25 cellular contexts compared by ENCODE assay signal in genomic region chr3:123100192-123100776, GRCh38.
"Had no signal": no experiment of that assay in that cellular context is flagged by ENCODE, and none has a peak within 500 bp of the region (broad histone marks: within the 10 kb centered on the region; RNA-seq: fewer than 3 reads in every experiment).

No MANE protein-coding gene starts in this region.

- H3K79me2 ChIP-seq: parathyroid adenoma had no signal

- H3K27me3 ChIP-seq: cardiac muscle cell, transverse colon, uterus had no signal

- H3K4me1 ChIP-seq: uterus had no signal

- H2AFZ ChIP-seq: parathyroid adenoma had no signal

- H3K4me1 Mint-ChIP-seq: activated naive CD8-positive, alpha-beta T cell treated with anti-CD3 and anti-CD28 coated beads, Interleukin-2, amount 50 U/mL, for 24 hours had no signal

- H3K9me3 Mint-ChIP-seq: activated naive CD8-positive, alpha-beta T cell treated with anti-CD3 and anti-CD28 coated beads, Interleukin-2, amount 50 U/mL, for 24 hours; activated T-cell treated with anti-CD3 and anti-CD28 coated beads, Interleukin-2, amount 50 U/mL, for 72 hours; nephron progenitor cell; stimulated activated memory B cell treated with anti-CD40 and anti-IgM and Interleukin-4, amounts not matched to agents 10 μg/mL and 1 μg/mL and 100 μg/mL, for 72 hours had no signal

- H3K4me3 ChIP-seq: cardiac muscle cell, transverse colon, uterus had no signal

- H3K27ac ChIP-seq: cardiac muscle cell, parathyroid adenoma, transverse colon, uterus had no signal

- FAIRE-seq: endothelial cell of umbilical vein, small intestine had no signal

- H3K27me3 Mint-ChIP-seq: activated naive CD8-positive, alpha-beta T cell treated with anti-CD3 and anti-CD28 coated beads, Interleukin-2, amount 50 U/mL, for 24 hours; stimulated activated memory B cell treated with anti-CD40 and anti-IgM and Interleukin-4, amounts not matched to agents 10 μg/mL and 1 μg/mL and 100 μg/mL, for 72 hours had no signal

- H3K36me3 ChIP-seq: cardiac muscle cell, uterus had no signal

- H3K9ac ChIP-seq: parathyroid adenoma had no signal

- DNase-seq: activated CD4-positive, alpha-beta T cell treated with anti-CD3 and anti-CD28 coated beads for 4 hours; activated CD4-positive, alpha-beta T cell treated with anti-CD3 and anti-CD28 coated beads, Interleukin-2, amount 50 U/mL, for 48 hours; activated CD4-positive, CD25-positive, alpha-beta regulatory T cell; activated gamma-delta T cell; activated naive CD4-positive, alpha-beta T cell treated with anti-CD3 and anti-CD28 coated beads, Interleukin-2, amount 50 U/mL, for 16 hours; activated naive CD8-positive, alpha-beta T cell treated with anti-CD3 and anti-CD28 coated beads, Interleukin-2, amount 50 U/mL, for 24 hours; activated T-cell treated with anti-CD3 and anti-CD28 coated beads, Interleukin-2, amount 50 U/mL, for 72 hours; effector CD8-positive, alpha-beta T cell; foreskin melanocyte; head of caudate nucleus; hypothalamus; nucleus accumbens; small intestine; stimulated activated CD4-positive, alpha-beta T cell treated with anti-CD3 and anti-CD28 coated beads, Interleukin-15, amount 100 ng/mL, for 24 hours; T-helper 1 cell; T-helper 9 cell; transverse colon; uterus had no signal

- ATAC-seq: activated naive CD8-positive, alpha-beta T cell treated with anti-CD3 and anti-CD28 coated beads, Interleukin-2, amount 50 U/mL, for 24 hours; activated T-cell treated with anti-CD3 and anti-CD28 coated beads, Interleukin-2, amount 50 U/mL, for 72 hours; esophagus mucosa; sciatic nerve; stimulated activated memory B cell treated with anti-CD40 and anti-IgM and Interleukin-4, amounts not matched to agents 10 μg/mL and 1 μg/mL and 100 μg/mL, for 72 hours had no signal

- H3K4me3 Mint-ChIP-seq: activated naive CD8-positive, alpha-beta T cell treated with anti-CD3 and anti-CD28 coated beads, Interleukin-2, amount 50 U/mL, for 24 hours; activated T-cell treated with anti-CD3 and anti-CD28 coated beads, Interleukin-2, amount 50 U/mL, for 72 hours; nephron progenitor cell; stimulated activated memory B cell treated with anti-CD40 and anti-IgM and Interleukin-4, amounts not matched to agents 10 μg/mL and 1 μg/mL and 100 μg/mL, for 72 hours had no signal

- H3K9me3 ChIP-seq: transverse colon, uterus had no signal
